11 cellular contexts compared by ENCODE assay signal in the genomic region with DNA sequence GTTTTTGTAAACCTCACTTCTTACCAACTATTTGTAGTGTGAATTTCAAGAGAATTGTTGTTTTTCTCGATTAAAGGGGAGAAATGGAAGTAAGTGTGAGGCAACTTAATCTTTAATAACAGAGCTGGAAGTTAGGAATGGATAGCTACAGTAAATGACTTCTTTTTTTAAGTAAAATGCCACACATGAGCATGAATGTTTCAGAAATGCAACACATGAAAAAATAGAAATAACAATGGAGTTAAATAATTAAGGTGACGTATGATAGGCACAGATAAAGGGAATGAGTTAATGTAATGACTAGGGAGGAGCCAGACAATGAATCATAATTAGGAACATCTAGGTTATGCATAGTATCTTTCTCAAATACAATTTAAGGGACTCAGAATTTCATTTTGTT. TPM values are rescaled to one million over a fixed set of nuclear protein-coding genes. Genes with fewer than 3 reads are reported as not detected.
A peak's percentile ranks its signal among the peaks of the same experiment; 100 is the strongest.
DNase-seq lines count a peak whose midpoint lies in the region; ATAC-seq, FAIRE-seq and TF ChIP-seq lines count a peak whose summit lies in the region.
"Had no signal": no experiment of that assay in that cellular context is flagged by ENCODE, and none has a peak within 500 bp of the region (broad histone marks: within the 10 kb centered on the region; RNA-seq: fewer than 3 reads in every experiment).

No MANE protein-coding gene starts in this region.

- ATAC-seq in left ventricle myocardium superior (no peak), upper lobe of right lung (no peak)

- FAIRE-seq in keratinocyte (lab: Jason Lieb, UNC): no peak

- H3K4me1 ChIP-seq in left ventricle myocardium inferior: peaks cover 72% of the 10 kb centered on the region
- peaks cover 16% of the 10 kb centered on the region for H3K4me1 ChIP-seq in keratinocyte (ENCODE audit: control insufficient read depth, extremely low read depth, insufficient read depth, low read length)
- H3K4me1 ChIP-seq in upper lobe of right lung: peaks cover 37% of the 10 kb centered on the region

- no peak overlapping the region for H2AFZ ChIP-seq in keratinocyte (ENCODE audit: control insufficient read depth, low read length)

- DNase-seq in left ventricle myocardium inferior (no peak), left ventricle myocardium superior (no peak), keratinocyte (ENCODE audit: low read depth, low spot score) (no peak), upper lobe of right lung (no peak), glomerular visceral epithelial cell (ENCODE audit: extremely low spot score) (no peak), RPMI8226 (no peak)
- DNase-seq in activated CD4-positive, alpha-beta memory T cell treated with anti-CD3 and anti-CD28 coated beads, Interleukin-2, amount 10 ng/mL, durations not matched to agents 7 days and 5 days: no peak
- no peak for DNase-seq in stimulated activated CD4-positive, alpha-beta T cell treated with anti-CD3 and anti-CD28 coated beads, Interleukin-12 subunit alpha, Interleukin-12 subunit beta, amount 100 ng/mL, for 4 hours
- DNase-seq: DMS153, H9 had no signal

- peak overlapping the region; percentile 59 for H3K4me3 Mint-ChIP-seq in activated CD4-positive, alpha-beta memory T cell treated with anti-CD3 and anti-CD28 coated beads, Interleukin-2, amount 10 ng/mL, durations not matched to agents 7 days and 5 days
- H3K4me3 Mint-ChIP-seq: H9 had no signal

- CTCF ChIA-PET in activated CD4-positive, alpha-beta memory T cell treated with anti-CD3 and anti-CD28 coated beads, Interleukin-2, amount 10 ng/mL, durations not matched to agents 7 days and 5 days (lab: Charles Lee): interaction anchor here (1.1 to 2.5 kb wide), 3 partner anchors 70 to 109 kb away, joined by 3 to 7 read pairs (median 3); no protein-coding TSS in a partner anchor

- no peaks in the 10 kb centered on the region for H3K9me3 ChIP-seq in left ventricle myocardium inferior (replicated peaks)
- no peaks in the 10 kb centered on the region for H3K9me3 ChIP-seq in keratinocyte (ENCODE audit: control insufficient read depth, low read depth, low read length)
- H3K9me3 ChIP-seq in upper lobe of right lung: no peaks in the 10 kb centered on the region

- H3K4me2 ChIP-seq in keratinocyte (ENCODE audit: control insufficient read depth, extremely low read depth, insufficient read depth, low read depth, low read length): peak overlapping the region; percentile 93

- peaks cover 74% of the 10 kb centered on the region for H3K79me2 ChIP-seq in keratinocyte (ENCODE audit: control insufficient read depth, insufficient read depth, low read length)

- H3K27ac Mint-ChIP-seq in activated CD4-positive, alpha-beta memory T cell treated with anti-CD3 and anti-CD28 coated beads, Interleukin-2, amount 10 ng/mL, durations not matched to agents 7 days and 5 days: peak overlapping the region; percentile 76
- H3K27ac Mint-ChIP-seq: H9 had no signal

- no peaks in the 10 kb centered on the region for H3K9me3 Mint-ChIP-seq in activated CD4-positive, alpha-beta memory T cell treated with anti-CD3 and anti-CD28 coated beads, Interleukin-2, amount 10 ng/mL, durations not matched to agents 7 days and 5 days
- H3K9me3 Mint-ChIP-seq: H9 had no signal

- no peak for TF ChIP-seq CTCF in left ventricle myocardium inferior (IDR thresholded peaks at IDR 0.05; ENCODE audit: borderline replicate concordance)
- no peak for TF ChIP-seq CTCF in keratinocyte (optimal IDR thresholded peaks at IDR 0.05 in 1 of 3, IDR thresholded peaks at IDR 0.05 in 1 of 3, conservative IDR thresholded peaks at IDR 0.05 in 1 of 3; ENCODE audit: extremely low read depth in 1 of 3, insufficient read depth in 2 of 3, low read length in 3 of 3)
- no peak for TF ChIP-seq CTCF in upper lobe of right lung (IDR thresholded peaks at IDR 0.05)

- peak overlapping the region; percentile 97 for H3K27ac ChIP-seq in left ventricle myocardium inferior (replicated peaks)
- peak overlapping the region; percentile 99 for H3K27ac ChIP-seq in keratinocyte (ENCODE audit: control insufficient read depth, insufficient read depth, low read length)
- peak overlapping the region; percentile 99 for H3K27ac ChIP-seq in upper lobe of right lung
- H3K27ac ChIP-seq: VCaP had no signal

- no peaks in the 10 kb centered on the region for H3K27me3 ChIP-seq in left ventricle myocardium inferior (ENCODE audit: low read depth)
- H3K27me3 ChIP-seq in keratinocyte (ENCODE audit: control insufficient read depth, extremely low read depth, insufficient read depth, low read length): no peaks in the 10 kb centered on the region
- no peaks in the 10 kb centered on the region for H3K27me3 ChIP-seq in upper lobe of right lung

- H3K27me3 Mint-ChIP-seq in activated CD4-positive, alpha-beta memory T cell treated with anti-CD3 and anti-CD28 coated beads, Interleukin-2, amount 10 ng/mL, durations not matched to agents 7 days and 5 days: peaks cover 2% of the 10 kb centered on the region

- POLR2A ChIA-PET in activated CD4-positive, alpha-beta memory T cell treated with anti-CD3 and anti-CD28 coated beads, Interleukin-2, amount 10 ng/mL, durations not matched to agents 7 days and 5 days (lab: Charles Lee): interaction anchor here (1.3 to 4.5 kb wide), 4 partner anchors 17 to 293 kb away, joined by 3 to 39 read pairs (median 12); a partner anchor contains a TSS

- dilution Hi-C loops in keratinocyte (cut with MboI; ENCODE audit: extremely low pct_ligation_motif_present, low sequenced_read_pairs): no loop called here

- H3K4me3 ChIP-seq in left ventricle myocardium inferior (peak overlapping the region; percentile 94), keratinocyte (ENCODE audit: control insufficient read depth in 2 of 3, extremely low read depth in 1 of 3, insufficient read depth in 2 of 3, low read depth in 1 of 3, low read length in 3 of 3) (peak overlapping the region; percentile 94 to 98 (median 96)), upper lobe of right lung (peak overlapping the region; percentile 92)

- intact Hi-C loops in left ventricle myocardium inferior (cut with micrococcal nuclease) (no loop called here), left ventricle myocardium superior (cut with micrococcal nuclease) (no loop called here), upper lobe of right lung (cut with DNase I) (loop anchor here (5.0 kb wide), 1 partner anchor 327 kb away; no protein-coding TSS in a partner anchor)

- H3K9ac ChIP-seq in keratinocyte (ENCODE audit: control insufficient read depth, extremely low read depth, insufficient read depth, low read length): peak overlapping the region; percentile 99

- no peaks in the 10 kb centered on the region for H3K36me3 ChIP-seq in left ventricle myocardium inferior
- no peaks in the 10 kb centered on the region for H3K36me3 ChIP-seq in keratinocyte (ENCODE audit: control insufficient read depth in 2 of 2, extremely low read depth in 1 of 2, insufficient read depth in 2 of 2, low read length in 2 of 2)
- H3K36me3 ChIP-seq in upper lobe of right lung: no peaks in the 10 kb centered on the region

- no peaks in the 10 kb centered on the region for H3K9me1 ChIP-seq in keratinocyte (ENCODE audit: control insufficient read depth, extremely low read depth, insufficient read depth, low read length)

- H4K20me1 ChIP-seq in keratinocyte (ENCODE audit: control insufficient read depth, extremely low read depth, insufficient read depth, low read length): no peaks in the 10 kb centered on the region

- H3K36me3 Mint-ChIP-seq in activated CD4-positive, alpha-beta memory T cell treated with anti-CD3 and anti-CD28 coated beads, Interleukin-2, amount 10 ng/mL, durations not matched to agents 7 days and 5 days (ENCODE audit: low read depth): peaks cover 15% of the 10 kb centered on the region

- peaks cover 49% of the 10 kb centered on the region for H3K4me1 Mint-ChIP-seq in activated CD4-positive, alpha-beta memory T cell treated with anti-CD3 and anti-CD28 coated beads, Interleukin-2, amount 10 ng/mL, durations not matched to agents 7 days and 5 days

RNA-seq across cellular contexts. Expression of a gene that starts 3.4 kb away (rescaled TPM):
- total RNA-seq in left ventricle myocardium inferior (5.0 TPM), left ventricle myocardium superior (5.6 TPM), upper lobe of right lung (29.1 TPM)
- 10 to 100 TPM; 22.9 to 24.0 TPM for total RNA-seq in activated CD4-positive, alpha-beta memory T cell treated with anti-CD3 and anti-CD28 coated beads, Interleukin-2, amount 10 ng/mL, durations not matched to agents 7 days and 5 days
- 8.0 to 9.0 TPM (median 8.0 TPM) in 3 replicates for polyA plus RNA-seq in keratinocyte
- polyA plus RNA-seq in keratinocyte (2011; ENCODE audit: low read depth): 17.5 TPM
- polyA plus RNA-seq in keratinocyte (2011; cell fraction: cytosol; rRNA removed): 4.0 and 6.9 TPM in 2 replicates
- 14.3 and 15.8 TPM in 2 replicates for polyA plus RNA-seq in keratinocyte (2011; cell fraction: nucleus; rRNA removed)
- 5.7 and 5.9 TPM in 2 replicates for polyA plus RNA-seq in keratinocyte (2012; ENCODE audit: low replicate concordance)
- polyA minus RNA-seq in keratinocyte: 6.5 to 23.8 TPM (median 13.5 TPM) in 3 replicates
- 2.9 TPM for polyA minus RNA-seq in keratinocyte (2011; cell fraction: cytosol; rRNA and poly(A)+ RNA removed)
- 15.3 and 37.2 TPM in 2 replicates for polyA minus RNA-seq in keratinocyte (2011; cell fraction: nucleus; rRNA and poly(A)+ RNA removed)
